ENCODE assay signal across 8 cellular contexts in genomic region chr6:27830665-27831433, GRCh38.
DNase-seq lines count a peak whose midpoint lies in the region; ATAC-seq and TF ChIP-seq lines count a peak whose summit lies in the region.
"Not testable (repeated sequence)": the region's sequence is repeated elsewhere in the genome, so short reads cannot be mapped to it uniquely, and the experiment has no call there.

No MANE protein-coding gene starts in this region.

- not testable (repeated sequence) for H3K9me3 Mint-ChIP-seq in effector memory CD8-positive, alpha-beta T cell; stimulated activated naive B cell treated with anti-CD40 and anti-IgM and Interleukin-4, amounts not matched to agents 10 μg/mL and 1 μg/mL and 100 μg/mL, for 72 hours

- H3K27me3 Mint-ChIP-seq in effector memory CD8-positive, alpha-beta T cell; stimulated activated naive B cell treated with anti-CD40 and anti-IgM and Interleukin-4, amounts not matched to agents 10 μg/mL and 1 μg/mL and 100 μg/mL, for 72 hours: not testable (repeated sequence)

- peak overlapping the region; percentile 94 for H3K27ac Mint-ChIP-seq in effector memory CD8-positive, alpha-beta T cell
- peak overlapping the region; percentile 97 for H3K27ac Mint-ChIP-seq in stimulated activated naive B cell treated with anti-CD40 and anti-IgM and Interleukin-4, amounts not matched to agents 10 μg/mL and 1 μg/mL and 100 μg/mL, for 72 hours

- H3K36me3 Mint-ChIP-seq in effector memory CD8-positive, alpha-beta T cell (ENCODE audit: insufficient read depth): peaks cover 20% of the 10 kb centered on the region
- H3K36me3 Mint-ChIP-seq in stimulated activated naive B cell treated with anti-CD40 and anti-IgM and Interleukin-4, amounts not matched to agents 10 μg/mL and 1 μg/mL and 100 μg/mL, for 72 hours: peaks cover 22 to 31% of the 10 kb centered on the region in 2 donors

- not testable (repeated sequence) for H3K36me3 ChIP-seq in lower lobe of right lung

- peak; percentile 24 for ATAC-seq in HG03342 (IDR thresholded peaks at IDR 0.05; ENCODE audit: unreplicated experiment)
- ATAC-seq in effector memory CD8-positive, alpha-beta T cell (replicated peaks): peak; percentile 81
- peak; percentile 88 to 89 for ATAC-seq in lower lobe of right lung
- ATAC-seq in stimulated activated naive B cell treated with anti-CD40 and anti-IgM and Interleukin-4, amounts not matched to agents 10 μg/mL and 1 μg/mL and 100 μg/mL, for 72 hours (replicated peaks): peak; percentile 65 to 82

- peak; percentile 24 for DNase-seq in DMS53 treated with DMSO at 0.1 percent for 48 hours (lab: John Stamatoyannopoulos, UW; ENCODE audit: unreplicated experiment)
- peak; percentile 48 for DNase-seq in GM20000 (ENCODE audit: low spot score)
- peak; percentile 74 to 76 for DNase-seq in NOMO-1 (lab: John Stamatoyannopoulos, UW; ENCODE audit: unreplicated experiment in 2 of 2)
- DNase-seq in activated CD8-positive, alpha-beta memory T cell treated with anti-CD3 and anti-CD28 coated beads for 24 hours: peak; percentile 78
- peak; percentile 47 to 66 (median 51) for DNase-seq in effector memory CD8-positive, alpha-beta T cell
- not testable (repeated sequence) for DNase-seq in lower lobe of right lung
- DNase-seq in stimulated activated naive B cell treated with anti-CD40 and anti-IgM and Interleukin-4, amounts not matched to agents 10 μg/mL and 1 μg/mL and 100 μg/mL, for 72 hours: peak; percentile 54

- not testable (repeated sequence) for H3K4me1 ChIP-seq in lower lobe of right lung

- peak overlapping the region; percentile 80 for H3K27ac ChIP-seq in lower lobe of right lung

- peak overlapping the region; percentile 83 to 87 for H3K4me3 Mint-ChIP-seq in effector memory CD8-positive, alpha-beta T cell
- peak overlapping the region; percentile 87 to 93 for H3K4me3 Mint-ChIP-seq in stimulated activated naive B cell treated with anti-CD40 and anti-IgM and Interleukin-4, amounts not matched to agents 10 μg/mL and 1 μg/mL and 100 μg/mL, for 72 hours

- not testable (repeated sequence) for H3K9me3 ChIP-seq in lower lobe of right lung

- intact Hi-C loops in lower lobe of right lung (cut with DNase I): not testable (repeated sequence)

- not testable (repeated sequence) for TF ChIP-seq CTCF in GM20000 (IDR thresholded peaks at IDR 0.05; ENCODE audit: extremely low read depth, missing control alignments); lower lobe of right lung (IDR thresholded peaks at IDR 0.05)

- H3K4me3 ChIP-seq in lower lobe of right lung: peak overlapping the region; percentile 54

- H3K27me3 ChIP-seq in lower lobe of right lung (ENCODE audit: low read depth): not testable (repeated sequence)

- peaks cover 18 to 22% of the 10 kb centered on the region in 2 donors for H3K4me1 Mint-ChIP-seq in effector memory CD8-positive, alpha-beta T cell (ENCODE audit: low read depth in 2 of 2)
- peaks cover 25 to 47% of the 10 kb centered on the region in 2 donors for H3K4me1 Mint-ChIP-seq in stimulated activated naive B cell treated with anti-CD40 and anti-IgM and Interleukin-4, amounts not matched to agents 10 μg/mL and 1 μg/mL and 100 μg/mL, for 72 hours

Comparison
In these comparisons a context has a peak if more than half of its experiments do, and no peak if none do; other contexts are left out.
1. ATAC-seq: peak in every context shown above with its lines; median percentile 88 in lower lobe of right lung; 81 in effector memory CD8-positive, alpha-beta T cell; 74 in stimulated activated naive B cell treated with anti-CD40 and anti-IgM and Interleukin-4, amounts not matched to agents 10 μg/mL and 1 μg/mL and 100 μg/mL, for 72 hours; 24 in HG03342.